Comparison of ENCODE assay signal across 8 cellular contexts in genomic region chr1:231421616-231421970, GRCh38. TPM values are rescaled to one million over a fixed set of nuclear protein-coding genes. Genes with fewer than 3 reads are reported as not detected.
DNase-seq lines count a peak whose midpoint lies in the region; ATAC-seq and TF ChIP-seq lines count a peak whose summit lies in the region.

No MANE protein-coding gene starts in this region.

- H3K4me3 Mint-ChIP-seq in neural crest cell = peak overlapping the region; percentile 76

- no peak overlapping the region for H3K27ac Mint-ChIP-seq in neural crest cell (ENCODE audit: unreplicated experiment)

- H3K4me3 ChIP-seq in LNCaP clone FGC (ENCODE audit: low read depth, low read length) = peak overlapping the region; percentile 81
- H3K4me3 ChIP-seq in fibroblast of mammary gland (ENCODE audit: control insufficient read depth, low read depth, low read length) = peak overlapping the region; percentile 54

- no peaks in the 10 kb centered on the region for H3K36me3 Mint-ChIP-seq in neural crest cell (ENCODE audit: low read depth)

- TF ChIP-seq CTCF in LNCaP clone FGC (IDR thresholded peaks at IDR 0.05; ENCODE audit: control insufficient read depth, extremely low read depth, insufficient read depth) (no peak), fibroblast of mammary gland (conservative IDR thresholded peaks at IDR 0.05; ENCODE audit: control insufficient read depth, insufficient read depth, low read depth, low read length) (no peak), neural crest cell (conservative IDR thresholded peaks at IDR 0.05) (no peak)

- peaks cover 55% of the 10 kb centered on the region for H3K4me1 Mint-ChIP-seq in neural crest cell

- DNase-seq in DMS79 treated with DMSO at 0.1 percent for 48 hours (lab: John Stamatoyannopoulos, UW) (peak; percentile 41), DMS79 (lab: John Stamatoyannopoulos, UW) (no peak), LNCaP clone FGC (ENCODE audit: low read depth) (no peak), activated T-cell treated with anti-CD3 and anti-CD28 coated beads for 4 hours (peak; percentile 11), fibroblast of mammary gland (ENCODE audit: low read depth) (no peak), neural crest cell (ENCODE audit: low read depth, low spot score) (no peak), NCI-H128 (lab: John Stamatoyannopoulos, UW; ENCODE audit: unreplicated experiment) (no peak)

- H3K27me3 Mint-ChIP-seq in neural crest cell (ENCODE audit: low read depth) = peaks cover 10% of the 10 kb centered on the region

- H3K9me3 Mint-ChIP-seq in neural crest cell = no peaks in the 10 kb centered on the region

- ATAC-seq in GM21619 (IDR thresholded peaks at IDR 0.05; ENCODE audit: unreplicated experiment) = peak; percentile 26

RNA-seq across cellular contexts. Expression of gene EGLN1, which starts 0.5 kb away (rescaled TPM):
- total RNA-seq in neural crest cell = 21.6 and 24.4 TPM in 2 replicates

Comparison
In these comparisons a context has a peak if more than half of its experiments do, and no peak if none do; other contexts are left out.
1. DNase-seq: peak in DMS79 treated with DMSO at 0.1 percent for 48 hours (single experiment) and activated T-cell treated with anti-CD3 and anti-CD28 coated beads for 4 hours (single experiment); none in DMS79 (single experiment), LNCaP clone FGC (single experiment), fibroblast of mammary gland (single experiment), neural crest cell (single experiment) and NCI-H128 (single experiment).